Comparison of ENCODE assay signal across 9 cellular contexts in genomic region chr9:37026085-37026935, GRCh38. TPM values are rescaled to one million over a fixed set of nuclear protein-coding genes. Genes with fewer than 3 reads are reported as not detected.
DNase-seq lines count a peak whose midpoint lies in the region; ATAC-seq and TF ChIP-seq lines count a peak whose summit lies in the region.
"Had no signal": no experiment of that assay in that cellular context is flagged by ENCODE, and none has a peak within 500 bp of the region (broad histone marks: within the 10 kb centered on the region; RNA-seq: fewer than 3 reads in every experiment).

No MANE protein-coding gene starts in this region.

- peaks cover 66% of the 10 kb centered on the region for H3K27me3 Mint-ChIP-seq in neural progenitor cell (ENCODE audit: insufficient read depth, low read depth)

- H3K27me3 ChIP-seq in DOHH2 (ENCODE audit: control insufficient read depth, low read length) (no peaks in the 10 kb centered on the region), HL-60 (ENCODE audit: insufficient read depth, poor library complexity, severe bottlenecking) (peaks cover 74% of the 10 kb centered on the region), adipocyte (replicated peaks; ENCODE audit: control insufficient read depth, insufficient read depth, low read length) (peaks cover 98% of the 10 kb centered on the region), neural progenitor cell (peaks cover 100% of the 10 kb centered on the region)

- H3K9me3 ChIP-seq in DOHH2 (ENCODE audit: control insufficient read depth, insufficient read depth, low read length) (no peaks in the 10 kb centered on the region), adipocyte (ENCODE audit: control insufficient read depth, low read length) (peaks cover 9% of the 10 kb centered on the region), neural progenitor cell (ENCODE audit: low read depth) (no peaks in the 10 kb centered on the region)

- H3K4me1 ChIP-seq in DOHH2 (ENCODE audit: control insufficient read depth, low read length) (peaks cover 71% of the 10 kb centered on the region), adipocyte (ENCODE audit: control insufficient read depth, insufficient read depth, low read length) (peaks cover 22% of the 10 kb centered on the region), neural progenitor cell (peaks cover 39% of the 10 kb centered on the region)

- no peak overlapping the region for H2AFZ ChIP-seq in neural progenitor cell (replicated peaks)

- H3K36me3 Mint-ChIP-seq in neural progenitor cell = no peaks in the 10 kb centered on the region

- H3K4me3 Mint-ChIP-seq in neural progenitor cell = peak overlapping the region; percentile 94

- no peaks in the 10 kb centered on the region for H3K9me3 Mint-ChIP-seq in neural progenitor cell

- DNase-seq in HL-60 (ENCODE audit: low read depth in 1 of 2, low spot score in 1 of 2) (no peak), adipocyte (ENCODE audit: low read depth) (no peak), neural progenitor cell (ENCODE audit: low spot score) (peak; percentile 60), CD1c-positive myeloid dendritic cell (ENCODE audit: extremely low spot score) (no peak), OCI-M2 (lab: John Stamatoyannopoulos, UW; ENCODE audit: unreplicated experiment) (no peak), HuH-7.5 (ENCODE audit: low spot score) (no peak)

- TF ChIP-seq CTCF in DOHH2 (IDR thresholded peaks at IDR 0.05; ENCODE audit: low read depth, low read length, poor library complexity, severe bottlenecking) = peak; percentile 9
- TF ChIP-seq CTCF in HL-60 (IDR thresholded peaks at IDR 0.05; ENCODE audit: insufficient read depth, low read length) = no peak
- no peak for TF ChIP-seq CTCF in neural progenitor cell (IDR thresholded peaks at IDR 0.05)

- H4K20me1 ChIP-seq in DOHH2 (ENCODE audit: control insufficient read depth, insufficient read depth, low read depth, low read length) = peaks cover 37% of the 10 kb centered on the region
- peaks cover 76% of the 10 kb centered on the region for H4K20me1 ChIP-seq in neural progenitor cell (ENCODE audit: low read depth)

- H3F3A ChIP-seq in DOHH2 (ENCODE audit: control insufficient read depth, insufficient read depth) (peaks cover 32% of the 10 kb centered on the region), neural progenitor cell (ENCODE audit: low read depth) (peaks cover 38% of the 10 kb centered on the region)

- H3K9me2 ChIP-seq in DOHH2 (replicated peaks; ENCODE audit: control insufficient read depth, low read length) = no peaks in the 10 kb centered on the region

- no peak for ATAC-seq in GM19455 (IDR thresholded peaks at IDR 0.05; ENCODE audit: unreplicated experiment)
- ATAC-seq: activated CD4-positive, CD25-positive, alpha-beta regulatory T cell treated with anti-CD3 and anti-CD28 coated beads, Interleukin-2, amount 50 U/mL, for 24 hours had no signal

- peaks cover 98% of the 10 kb centered on the region for H3K79me2 ChIP-seq in DOHH2 (ENCODE audit: control insufficient read depth, low read length)
- H3K79me2 ChIP-seq in neural progenitor cell (ENCODE audit: low read depth) = no peaks in the 10 kb centered on the region

- no peak overlapping the region for H3K9ac ChIP-seq in adipocyte (ENCODE audit: low read length)
- H3K9ac ChIP-seq in neural progenitor cell = no peak overlapping the region

- H3K27ac Mint-ChIP-seq in neural progenitor cell = peak overlapping the region; percentile 77

- H3K27ac ChIP-seq in DOHH2 (ENCODE audit: low read depth, low read length) (peak overlapping the region; percentile 65), HL-60 (replicated peaks) (no peak overlapping the region), neural progenitor cell (no peak overlapping the region)

- H3K4me2 ChIP-seq in DOHH2 (ENCODE audit: low read length) (peak overlapping the region; percentile 87), neural progenitor cell (peak overlapping the region; percentile 72)

- H3K4me1 Mint-ChIP-seq in neural progenitor cell = peaks cover 57% of the 10 kb centered on the region

- H3K4me3 ChIP-seq in DOHH2 (ENCODE audit: low read length) (peak overlapping the region; percentile 87), HL-60 (replicated peaks; ENCODE audit: insufficient read depth, low read length) (0 out of 2 replicates have a peak overlapping the region, but pooled peaks have one; percentile 5), adipocyte (ENCODE audit: low read length) (peak overlapping the region; percentile 76), neural progenitor cell (peak overlapping the region; percentile 42)

- peaks cover 94% of the 10 kb centered on the region for H3K36me3 ChIP-seq in DOHH2 (ENCODE audit: control insufficient read depth, low read length)
- H3K36me3 ChIP-seq in adipocyte (ENCODE audit: control insufficient read depth, insufficient read depth, low read length, severe bottlenecking) = no peaks in the 10 kb centered on the region
- H3K36me3 ChIP-seq in neural progenitor cell = no peaks in the 10 kb centered on the region

RNA-seq across cellular contexts. Expression of gene PAX5, which starts 7.8 kb away (rescaled TPM):
- total RNA-seq in neural progenitor cell (ENCODE audit: low replicate concordance) = 0.06 TPM in 1 of 2 replicates, not detected in the other

Comparison
In these comparisons a context has a peak if more than half of its experiments do, and no peak if none do; other contexts are left out.
1. H3K4me3 ChIP-seq: peak in every context shown above with its lines; median percentile 87 in DOHH2; 76 in adipocyte; 42 in neural progenitor cell; 5 in HL-60.